33 cellular contexts compared by ENCODE assay signal in genomic region chr1:70717656-70718055, GRCh38.
"Had no signal": no experiment of that assay in that cellular context is flagged by ENCODE, and none has a peak within 500 bp of the region (broad histone marks: within the 10 kb centered on the region; RNA-seq: fewer than 3 reads in every experiment).

No MANE protein-coding gene starts in this region.

- ATAC-seq: activated CD8-positive, alpha-beta memory T cell treated with anti-CD3 and anti-CD28 coated beads, Interleukin-2, amount 10 ng/mL, durations not matched to agents 7 days and 5 days; activated CD8-positive, alpha-beta T cell treated with anti-CD3 and anti-CD28 coated beads, Interleukin-2, amount 10 ng/mL, durations not matched to agents 7 days and 5 days; activated naive CD4-positive, alpha-beta T cell treated with anti-CD3 and anti-CD28 coated beads, Interleukin-2, amount 50 U/mL, for 72 hours; left cardiac atrium; left ventricle myocardium superior; mucosa of descending colon; stimulated activated memory B cell treated with anti-CD40 and anti-IgM and Interleukin-4, amounts not matched to agents 10 μg/mL and 1 μg/mL and 100 μg/mL, for 72 hours; stimulated activated naive CD8-positive, alpha-beta T cell treated with anti-CD3 and anti-CD28 coated beads, Interleukin-15, amount 100 ng/mL, for 72 hours had no signal

- H3K9me3 ChIP-seq: colonic mucosa, esophagus squamous epithelium, mucosa of descending colon, neutrophil, ovary, prostate gland, thyroid gland had no signal

- H3K4me3 ChIP-seq: cardiac muscle cell, colonic mucosa, esophagus squamous epithelium, mucosa of descending colon, ovary, prostate gland, smooth muscle cell, thyroid gland had no signal

- H3K4me1 ChIP-seq: colonic mucosa, prostate gland, thyroid gland had no signal

- H3K36me3 ChIP-seq: cardiac muscle cell, colonic mucosa, esophagus squamous epithelium, neutrophil, ovary, prostate gland, thyroid gland had no signal

- H3K4me2 ChIP-seq: smooth muscle cell had no signal

- H3K27ac ChIP-seq: cardiac muscle cell, colonic mucosa, epithelial cell of prostate, neutrophil, prostate gland, thyroid gland had no signal

- FAIRE-seq: endometrium, keratinocyte had no signal

- H3K27me3 ChIP-seq: cardiac muscle cell, colonic mucosa, esophagus squamous epithelium, neutrophil, ovary, thyroid gland had no signal

- DNase-seq: activated CD4-positive, alpha-beta T cell treated with anti-CD3 and anti-CD28 coated beads for 1 hour; activated CD4-positive, alpha-beta T cell treated with anti-CD3 and anti-CD28 coated beads, Interleukin-2, amount 10 ng/mL, durations not matched to agents 7 days and 5 days; activated CD8-positive, alpha-beta memory T cell treated with anti-CD3 and anti-CD28 coated beads, Interleukin-2, amount 10 ng/mL, durations not matched to agents 7 days and 5 days; activated CD8-positive, alpha-beta T cell treated with anti-CD3 and anti-CD28 coated beads, Interleukin-2, amount 10 ng/mL, durations not matched to agents 7 days and 5 days; activated naive CD4-positive, alpha-beta T cell; activated T-cell treated with anti-CD3 and anti-CD28 coated beads, Interleukin-2, amount 50 U/mL, for 48 hours; cerebellar nuclear complex; colonic mucosa; effector CD8-positive, alpha-beta T cell; esophagus squamous epithelium; head of caudate nucleus; hippocampal formation; left cardiac atrium; left ventricle myocardium superior; mucosa of descending colon; nephron progenitor cell; ovary; stimulated activated CD4-positive, alpha-beta T cell treated with anti-CD3 and anti-CD28 coated beads, Interleukin-1b, Interleukin-23, amount 100 ng/mL, for 48 hours; stimulated activated CD4-positive, alpha-beta T cell treated with anti-CD3 and anti-CD28 coated beads, Interleukin-4, amount 100 ng/mL, for 4 hours; stimulated activated CD8-positive, alpha-beta memory T cell treated with anti-CD3 and anti-CD28 coated beads, Interleukin-4, amount 100 ng/mL, for 48 hours; stimulated activated naive CD8-positive, alpha-beta T cell treated with anti-CD3 and anti-CD28 coated beads, Interleukin-15, amount 100 ng/mL, for 72 hours; substantia nigra; T-helper 2 cell; thyroid gland had no signal
